In genomic region chrX:48467331-48467761, GRCh38 we compare ENCODE assay signal across 12 cellular contexts. TPM values are rescaled to one million over a fixed set of nuclear protein-coding genes. Genes with fewer than 3 reads are reported as not detected.
DNase-seq lines count a peak whose midpoint lies in the region; ATAC-seq, FAIRE-seq and TF ChIP-seq lines count a peak whose summit lies in the region.
"Had no signal": no experiment of that assay in that cellular context is flagged by ENCODE, and none has a peak within 500 bp of the region (broad histone marks: within the 10 kb centered on the region; RNA-seq: fewer than 3 reads in every experiment).

No MANE protein-coding gene starts in this region.

- no peaks in the 10 kb centered on the region for H3K27me3 Mint-ChIP-seq in endodermal cell (ENCODE audit: insufficient read depth)

- H3K36me3 ChIP-seq in endodermal cell (ENCODE audit: control insufficient read depth, insufficient read depth, low read length) (peaks cover 33% of the 10 kb centered on the region), pancreas (no peaks in the 10 kb centered on the region)

- ATAC-seq in pancreas = peak in 2 of 4 donors; percentile 7 to 16

- peak overlapping the region; percentile 79 for H3K4me3 Mint-ChIP-seq in endodermal cell

- no peak overlapping the region for H3K27ac ChIP-seq in endodermal cell (ENCODE audit: low read depth, low read length)
- H3K27ac ChIP-seq in pancreas = peak overlapping the region in 2 of 4 donors; percentile 58 to 60

- TF ChIP-seq CTCF in endodermal cell (conservative IDR thresholded peaks at IDR 0.05) = no peak
- no peak for TF ChIP-seq CTCF in pancreas (IDR thresholded peaks at IDR 0.05)

- no peak for FAIRE-seq in pancreas (lab: Jason Lieb, UNC)
- FAIRE-seq: GM18507 had no signal

- H3K36me3 Mint-ChIP-seq in endodermal cell (ENCODE audit: low read depth) = peaks cover 28% of the 10 kb centered on the region

- H3K27me3 ChIP-seq in endodermal cell (ENCODE audit: control insufficient read depth, insufficient read depth, low read length, poor library complexity, severe bottlenecking) = no peaks in the 10 kb centered on the region
- no peaks in the 10 kb centered on the region for H3K27me3 ChIP-seq in pancreas

- peak overlapping the region; percentile 44 for H3K9ac ChIP-seq in endodermal cell (ENCODE audit: extremely low read depth, low read length, poor library complexity, severe bottlenecking)

- no peak overlapping the region for H3K27ac Mint-ChIP-seq in endodermal cell

- no peaks in the 10 kb centered on the region for H3K9me3 ChIP-seq in endodermal cell (ENCODE audit: control insufficient read depth, low read length)
- H3K9me3 ChIP-seq in pancreas = no peaks in the 10 kb centered on the region

- H3K4me1 ChIP-seq in endodermal cell (ENCODE audit: control insufficient read depth, insufficient read depth, low read length) = no peaks in the 10 kb centered on the region
- no peaks in the 10 kb centered on the region for H3K4me1 ChIP-seq in pancreas

- peak overlapping the region; percentile 85 for H3K4me3 ChIP-seq in endodermal cell (ENCODE audit: low read length)
- H3K4me3 ChIP-seq in pancreas = peak overlapping the region in 3 of 4 donors; percentile 14 to 41 (median 38)

- WGBS in endodermal cell (ENCODE audit: insufficient coverage in 1 of 2, insufficient read length in 1 of 2), 2 experiments = 39 to 73% methylated on average over 2 to 7 of the region's 9 CpGs
- 38 to 39% methylated on average over 8 to 9 of the region's 9 CpGs for WGBS in pancreas, 2 donors

- DNase-seq in NCI-H524 (lab: John Stamatoyannopoulos, UW) (peak; percentile 16 to 58), NCI-H524 treated with DMSO at 0.1 percent for 48 hours (lab: John Stamatoyannopoulos, UW) (no peak), OCI-M1 (lab: John Stamatoyannopoulos, UW) (peak; percentile 13), endodermal cell (no peak), pancreas (peak in 1 of 6 donors; percentile 11), DMS53 treated with DMSO at 0.1 percent for 48 hours (lab: John Stamatoyannopoulos, UW; ENCODE audit: unreplicated experiment) (no peak), RPMI8226 (no peak)
- no peak for DNase-seq in activated CD4-positive, alpha-beta T cell treated with anti-CD3 and anti-CD28 coated beads for 48 hours

- peaks cover 78% of the 10 kb centered on the region for H3K9me3 Mint-ChIP-seq in endodermal cell

- H3K4me1 Mint-ChIP-seq in endodermal cell = peaks cover 18% of the 10 kb centered on the region

- intact Hi-C loops in pancreas (cut with DNase I) = no loop called here

RNA-seq across cellular contexts. Expression of gene SLC38A5, which starts 2.7 kb away (rescaled TPM):
- 10 to 100 TPM; 22.4 to 40.7 TPM for total RNA-seq in endodermal cell
- 23.3 TPM for polyA plus RNA-seq in endodermal cell (2013, experiment 1 of 2)
- 26.2 TPM for polyA plus RNA-seq in endodermal cell (2013, experiment 2 of 2)
- 100 to 1,000 TPM in 4 of 6 donors, 10 to 100 TPM in 2; 63.3 to 235 (median 140) TPM for total RNA-seq in pancreas
- 100 to 1,000 TPM; 250 to 373 TPM for polyA plus RNA-seq in pancreas

RNA-seq across cellular contexts. Expression of gene FTSJ1, which starts 8.7 kb away (rescaled TPM):
- total RNA-seq in endodermal cell (10 to 100 TPM; 47.3 to 54.3 TPM), pancreas (10 to 100 TPM; 14.8 to 24.0 (median 17.9) TPM)
- polyA plus RNA-seq in endodermal cell (2013, experiment 1 of 2) = 46.1 TPM
- 43.6 TPM for polyA plus RNA-seq in endodermal cell (2013, experiment 2 of 2)
- 10 to 100 TPM; 32.2 to 35.5 TPM for polyA plus RNA-seq in pancreas

RNA-seq across cellular contexts. Expression of gene PORCN, which starts 41.4 kb away (rescaled TPM):
- total RNA-seq in endodermal cell (10 to 100 TPM; 51.1 to 54.4 TPM), pancreas (1 to 10 TPM; 2.9 to 4.0 (median 3.7) TPM)
- polyA plus RNA-seq in endodermal cell (2013, experiment 1 of 2) = 40.1 TPM
- 45.9 TPM for polyA plus RNA-seq in endodermal cell (2013, experiment 2 of 2)
- polyA plus RNA-seq in pancreas = 1 to 10 TPM; 7.5 to 8.5 TPM

RNA-seq across cellular contexts. Expression of gene EBP, which starts 54.3 kb away (rescaled TPM):
- total RNA-seq in endodermal cell (100 to 1,000 TPM; 105 to 119 TPM), pancreas (10 to 100 TPM; 13.3 to 21.5 (median 19.8) TPM)
- polyA plus RNA-seq in endodermal cell (2013, experiment 1 of 2) = 155 TPM
- 164 TPM for polyA plus RNA-seq in endodermal cell (2013, experiment 2 of 2)
- polyA plus RNA-seq in pancreas = 10 to 100 TPM; 38.1 to 43.4 TPM

RNA-seq across cellular contexts. Expression of gene SSX4B, which starts 55.6 kb away (rescaled TPM):
- total RNA-seq in endodermal cell (1 to 10 TPM in 1 of 2 donors, under 1 TPM in 1; 1.00 to 1.5 TPM), pancreas (not detected)
- polyA plus RNA-seq in endodermal cell (2013, experiment 1 of 2) = 1.1 TPM
- 0.37 TPM for polyA plus RNA-seq in endodermal cell (2013, experiment 2 of 2)
- polyA plus RNA-seq in pancreas = not detected
- total RNA-seq: A172, MCF 10A, urinary bladder had no signal
- polyA plus RNA-seq: urinary bladder had no signal

Comparison
In these comparisons a context has a peak if more than half of its experiments do, and no peak if none do; other contexts are left out.
1. DNase-seq: peak in NCI-H524 (2 of 2) and OCI-M1 (single experiment); none in NCI-H524 treated with DMSO at 0.1 percent for 48 hours (single experiment), endodermal cell (single experiment), DMS53 treated with DMSO at 0.1 percent for 48 hours (single experiment), activated CD4-positive, alpha-beta T cell treated with anti-CD3 and anti-CD28 coated beads for 48 hours (single experiment) and RPMI8226 (single experiment).
2. RNA of gene PORCN, which starts 41.4 kb away (total RNA-seq): 51.1 to 54.4 TPM in endodermal cell; 2.9 to 4.0 TPM in pancreas; every median in the first group is over 10 times any median in the second.